ENCODE assay signal across 2 cellular contexts in genomic region chr2:120384486-120385354, GRCh38.
TF ChIP-seq lines count a peak whose summit lies in the region.

No MANE protein-coding gene starts in this region.

TF ChIP-seq in HEK293, 187 proteins besides CTCF, POLR2A, EP300 and RAD21:
- TF ChIP-seq ZBTB17 (tag by site-specific recombination; IDR thresholded peaks at IDR 0.05) (peak; percentile 36; the same call in 1 of the 2 replicates), SP3 (tag by site-specific recombination; IDR thresholded peaks at IDR 0.05) (no peak)

TF ChIP-seq in GM12878, 131 proteins besides CTCF, POLR2A, EP300 and RAD21:
- peak; percentile 91 for TF ChIP-seq NR2F1 (conservative IDR thresholded peaks at IDR 0.05)
- TF ChIP-seq CBFB (IDR thresholded peaks at IDR 0.05; ENCODE audit: low read depth) = no peak
- TF ChIP-seq, protein P1, sequence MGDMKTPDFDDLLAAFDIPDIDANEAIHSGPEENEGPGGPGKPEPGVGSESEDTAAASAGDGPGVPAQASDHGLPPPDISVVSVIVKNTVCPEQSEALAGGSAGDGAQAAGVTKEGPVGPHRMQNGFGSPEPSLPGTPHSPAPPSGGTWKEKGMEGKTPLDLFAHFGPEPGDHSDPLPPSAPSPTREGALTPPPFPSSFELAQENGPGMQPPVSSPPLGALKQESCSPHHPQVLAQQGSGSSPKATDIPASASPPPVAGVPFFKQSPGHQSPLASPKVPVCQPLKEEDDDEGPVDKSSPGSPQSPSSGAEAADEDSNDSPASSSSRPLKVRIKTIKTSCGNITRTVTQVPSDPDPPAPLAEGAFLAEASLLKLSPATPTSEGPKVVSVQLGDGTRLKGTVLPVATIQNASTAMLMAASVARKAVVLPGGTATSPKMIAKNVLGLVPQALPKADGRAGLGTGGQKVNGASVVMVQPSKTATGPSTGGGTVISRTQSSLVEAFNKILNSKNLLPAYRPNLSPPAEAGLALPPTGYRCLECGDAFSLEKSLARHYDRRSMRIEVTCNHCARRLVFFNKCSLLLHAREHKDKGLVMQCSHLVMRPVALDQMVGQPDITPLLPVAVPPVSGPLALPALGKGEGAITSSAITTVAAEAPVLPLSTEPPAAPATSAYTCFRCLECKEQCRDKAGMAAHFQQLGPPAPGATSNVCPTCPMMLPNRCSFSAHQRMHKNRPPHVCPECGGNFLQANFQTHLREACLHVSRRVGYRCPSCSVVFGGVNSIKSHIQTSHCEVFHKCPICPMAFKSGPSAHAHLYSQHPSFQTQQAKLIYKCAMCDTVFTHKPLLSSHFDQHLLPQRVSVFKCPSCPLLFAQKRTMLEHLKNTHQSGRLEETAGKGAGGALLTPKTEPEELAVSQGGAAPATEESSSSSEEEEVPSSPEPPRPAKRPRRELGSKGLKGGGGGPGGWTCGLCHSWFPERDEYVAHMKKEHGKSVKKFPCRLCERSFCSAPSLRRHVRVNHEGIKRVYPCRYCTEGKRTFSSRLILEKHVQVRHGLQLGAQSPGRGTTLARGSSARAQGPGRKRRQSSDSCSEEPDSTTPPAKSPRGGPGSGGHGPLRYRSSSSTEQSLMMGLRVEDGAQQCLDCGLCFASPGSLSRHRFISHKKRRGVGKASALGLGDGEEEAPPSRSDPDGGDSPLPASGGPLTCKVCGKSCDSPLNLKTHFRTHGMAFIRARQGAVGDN (IDR thresholded peaks at IDR 0.05) = peak; percentile 17; the same call in 1 of the 2 replicates
- TF ChIP-seq BHLHE40 (IDR thresholded peaks at IDR 0.05; ENCODE audit: borderline replicate concordance in 1 of 2, low read depth in 2 of 2, low read length in 1 of 2) = peak in 1 of 2 experiments; percentile 25; a peak in 1 of 4 replicates
